ENCODE assay signal across 2 cellular contexts in the genomic region with DNA sequence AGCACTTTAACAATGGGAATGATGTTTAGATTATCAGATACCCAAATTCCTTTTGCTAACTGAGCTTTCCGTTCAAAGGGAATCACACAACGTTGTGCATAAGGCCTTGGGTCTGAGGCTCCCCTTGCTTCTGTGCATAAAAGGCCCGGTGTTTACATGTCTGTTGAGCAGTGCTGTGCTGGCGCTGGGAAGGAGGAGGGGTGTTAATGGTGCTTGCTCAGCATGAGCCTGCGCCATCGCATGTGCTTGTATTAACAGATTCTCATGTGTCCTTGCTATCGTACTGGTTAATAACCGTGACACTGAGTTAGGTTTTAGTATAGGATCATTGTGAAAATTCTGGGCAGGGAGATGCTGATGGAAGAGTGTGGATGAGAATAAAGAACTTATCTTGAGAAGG.
TF ChIP-seq lines count a peak whose summit lies in the region.

No MANE protein-coding gene starts in this region.

TF ChIP-seq in IMR-90, 13 proteins besides CTCF, POLR2A, EP300 and RAD21:
- TF ChIP-seq MAFK (IDR thresholded peaks at IDR 0.05; ENCODE audit: low read depth, low read length) (peak; percentile 25; the same call in 1 of the 2 replicates), BHLHE40 (IDR thresholded peaks at IDR 0.05; ENCODE audit: low read depth, low read length) (no peak)
TF ChIP-seq in IMR-90: peak in this region for 1.

TF ChIP-seq in GM12878, 131 proteins besides CTCF, POLR2A, EP300 and RAD21:
- TF ChIP-seq, protein P1, sequence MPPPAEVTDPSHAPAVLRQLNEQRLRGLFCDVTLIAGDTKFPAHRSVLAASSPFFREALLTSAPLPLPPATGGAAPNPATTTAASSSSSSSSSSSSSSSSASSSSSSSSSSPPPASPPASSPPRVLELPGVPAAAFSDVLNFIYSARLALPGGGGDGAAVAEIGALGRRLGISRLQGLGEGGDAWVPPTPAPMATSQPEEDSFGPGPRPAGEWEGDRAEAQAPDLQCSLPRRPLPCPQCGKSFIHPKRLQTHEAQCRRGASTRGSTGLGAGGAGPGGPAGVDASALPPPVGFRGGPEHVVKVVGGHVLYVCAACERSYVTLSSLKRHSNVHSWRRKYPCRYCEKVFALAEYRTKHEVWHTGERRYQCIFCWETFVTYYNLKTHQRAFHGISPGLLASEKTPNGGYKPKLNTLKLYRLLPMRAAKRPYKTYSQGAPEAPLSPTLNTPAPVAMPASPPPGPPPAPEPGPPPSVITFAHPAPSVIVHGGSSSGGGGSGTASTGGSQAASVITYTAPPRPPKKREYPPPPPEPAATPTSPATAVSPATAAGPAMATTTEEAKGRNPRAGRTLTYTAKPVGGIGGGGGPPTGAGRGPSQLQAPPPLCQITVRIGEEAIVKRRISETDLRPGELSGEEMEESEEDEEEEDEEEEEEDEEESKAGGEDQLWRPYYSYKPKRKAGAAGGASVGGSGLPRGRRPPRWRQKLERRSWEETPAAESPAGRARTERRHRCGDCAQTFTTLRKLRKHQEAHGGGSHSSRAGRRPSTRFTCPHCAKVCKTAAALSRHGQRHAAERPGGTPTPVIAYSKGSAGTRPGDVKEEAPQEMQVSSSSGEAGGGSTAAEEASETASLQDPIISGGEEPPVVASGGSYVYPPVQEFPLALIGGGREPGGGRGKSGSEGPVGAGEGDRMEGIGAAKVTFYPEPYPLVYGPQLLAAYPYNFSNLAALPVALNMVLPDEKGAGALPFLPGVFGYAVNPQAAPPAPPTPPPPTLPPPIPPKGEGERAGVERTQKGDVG (CRISPR knock-in tag; IDR thresholded peaks at IDR 0.05) = no peak
- TF ChIP-seq, protein P2, sequence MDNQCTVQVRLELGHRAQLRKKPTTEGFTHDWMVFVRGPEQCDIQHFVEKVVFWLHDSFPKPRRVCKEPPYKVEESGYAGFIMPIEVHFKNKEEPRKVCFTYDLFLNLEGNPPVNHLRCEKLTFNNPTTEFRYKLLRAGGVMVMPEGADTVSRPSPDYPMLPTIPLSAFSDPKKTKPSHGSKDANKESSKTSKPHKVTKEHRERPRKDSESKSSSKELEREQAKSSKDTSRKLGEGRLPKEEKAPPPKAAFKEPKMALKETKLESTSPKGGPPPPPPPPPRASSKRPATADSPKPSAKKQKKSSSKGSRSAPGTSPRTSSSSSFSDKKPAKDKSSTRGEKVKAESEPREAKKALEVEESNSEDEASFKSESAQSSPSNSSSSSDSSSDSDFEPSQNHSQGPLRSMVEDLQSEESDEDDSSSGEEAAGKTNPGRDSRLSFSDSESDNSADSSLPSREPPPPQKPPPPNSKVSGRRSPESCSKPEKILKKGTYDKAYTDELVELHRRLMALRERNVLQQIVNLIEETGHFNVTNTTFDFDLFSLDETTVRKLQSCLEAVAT (IDR thresholded peaks at IDR 0.05) = no peak
- TF ChIP-seq NR2F1 (conservative IDR thresholded peaks at IDR 0.05) (no peak), TAF1 (IDR thresholded peaks at IDR 0.05; ENCODE audit: borderline replicate concordance, low read depth, low read length) (no peak)
- TF ChIP-seq, protein P3, sequence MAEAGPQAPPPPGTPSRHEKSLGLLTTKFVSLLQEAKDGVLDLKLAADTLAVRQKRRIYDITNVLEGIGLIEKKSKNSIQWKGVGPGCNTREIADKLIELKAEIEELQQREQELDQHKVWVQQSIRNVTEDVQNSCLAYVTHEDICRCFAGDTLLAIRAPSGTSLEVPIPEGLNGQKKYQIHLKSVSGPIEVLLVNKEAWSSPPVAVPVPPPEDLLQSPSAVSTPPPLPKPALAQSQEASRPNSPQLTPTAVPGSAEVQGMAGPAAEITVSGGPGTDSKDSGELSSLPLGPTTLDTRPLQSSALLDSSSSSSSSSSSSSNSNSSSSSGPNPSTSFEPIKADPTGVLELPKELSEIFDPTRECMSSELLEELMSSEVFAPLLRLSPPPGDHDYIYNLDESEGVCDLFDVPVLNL (IDR thresholded peaks at IDR 0.05; ENCODE audit: low read depth, low read length) = no peak
- TF ChIP-seq, protein P4, sequence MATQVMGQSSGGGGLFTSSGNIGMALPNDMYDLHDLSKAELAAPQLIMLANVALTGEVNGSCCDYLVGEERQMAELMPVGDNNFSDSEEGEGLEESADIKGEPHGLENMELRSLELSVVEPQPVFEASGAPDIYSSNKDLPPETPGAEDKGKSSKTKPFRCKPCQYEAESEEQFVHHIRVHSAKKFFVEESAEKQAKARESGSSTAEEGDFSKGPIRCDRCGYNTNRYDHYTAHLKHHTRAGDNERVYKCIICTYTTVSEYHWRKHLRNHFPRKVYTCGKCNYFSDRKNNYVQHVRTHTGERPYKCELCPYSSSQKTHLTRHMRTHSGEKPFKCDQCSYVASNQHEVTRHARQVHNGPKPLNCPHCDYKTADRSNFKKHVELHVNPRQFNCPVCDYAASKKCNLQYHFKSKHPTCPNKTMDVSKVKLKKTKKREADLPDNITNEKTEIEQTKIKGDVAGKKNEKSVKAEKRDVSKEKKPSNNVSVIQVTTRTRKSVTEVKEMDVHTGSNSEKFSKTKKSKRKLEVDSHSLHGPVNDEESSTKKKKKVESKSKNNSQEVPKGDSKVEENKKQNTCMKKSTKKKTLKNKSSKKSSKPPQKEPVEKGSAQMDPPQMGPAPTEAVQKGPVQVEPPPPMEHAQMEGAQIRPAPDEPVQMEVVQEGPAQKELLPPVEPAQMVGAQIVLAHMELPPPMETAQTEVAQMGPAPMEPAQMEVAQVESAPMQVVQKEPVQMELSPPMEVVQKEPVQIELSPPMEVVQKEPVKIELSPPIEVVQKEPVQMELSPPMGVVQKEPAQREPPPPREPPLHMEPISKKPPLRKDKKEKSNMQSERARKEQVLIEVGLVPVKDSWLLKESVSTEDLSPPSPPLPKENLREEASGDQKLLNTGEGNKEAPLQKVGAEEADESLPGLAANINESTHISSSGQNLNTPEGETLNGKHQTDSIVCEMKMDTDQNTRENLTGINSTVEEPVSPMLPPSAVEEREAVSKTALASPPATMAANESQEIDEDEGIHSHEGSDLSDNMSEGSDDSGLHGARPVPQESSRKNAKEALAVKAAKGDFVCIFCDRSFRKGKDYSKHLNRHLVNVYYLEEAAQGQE (IDR thresholded peaks at IDR 0.05; ENCODE audit: low read depth, low read length) = no peak
